In the genomic region with DNA sequence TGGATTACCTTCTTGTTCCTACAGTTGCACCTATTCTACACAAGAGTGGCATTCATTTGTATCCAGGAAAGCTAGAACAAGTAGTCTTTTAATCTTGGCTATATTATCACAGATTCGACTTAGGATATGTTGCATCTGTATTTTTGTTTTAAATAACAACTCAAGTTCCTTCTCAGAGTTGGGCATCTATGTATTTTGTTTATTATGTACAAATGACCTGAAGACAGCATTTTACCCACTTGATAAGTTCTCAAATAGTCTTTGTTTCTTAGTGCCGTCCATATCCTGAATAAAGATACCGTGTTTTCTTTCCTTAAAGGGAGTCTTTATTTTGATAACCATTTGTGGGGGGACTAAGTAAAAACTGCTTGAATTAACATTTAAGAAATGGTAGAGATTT, we compare ENCODE assay signal across 9 cellular contexts. TPM values are rescaled to one million over a fixed set of nuclear protein-coding genes. Genes with fewer than 3 reads are reported as not detected.
DNase-seq lines count a peak whose midpoint lies in the region; ATAC-seq and TF ChIP-seq lines count a peak whose summit lies in the region.
"Had no signal": no experiment of that assay in that cellular context is flagged by ENCODE, and none has a peak within 500 bp of the region (broad histone marks: within the 10 kb centered on the region; RNA-seq: fewer than 3 reads in every experiment).

No MANE protein-coding gene starts in this region.

- peak overlapping the region in 2 of 5 experiments; percentile 90 to 94 for H3K27ac Mint-ChIP-seq in brain
- no peak overlapping the region for H3K27ac Mint-ChIP-seq in CD8-positive, alpha-beta memory T cell

- peaks cover 23% of the 10 kb centered on the region for H3K36me3 Mint-ChIP-seq in brain
- H3K36me3 Mint-ChIP-seq in CD8-positive, alpha-beta memory T cell, result peaks cover 3 to 23% (median 5%) of the 10 kb centered on the region in 3 donors

- H3K36me3 ChIP-seq in HUES64 (ENCODE audit: insufficient read depth, low read length) (peaks cover 14% of the 10 kb centered on the region), lower lobe of right lung (peaks cover 9% of the 10 kb centered on the region), thoracic aorta (peaks cover 8% of the 10 kb centered on the region)
- H3K36me3 ChIP-seq in CD8-positive, alpha-beta memory T cell (ENCODE audit: insufficient read depth, low read length), result no peaks in the 10 kb centered on the region

- WGBS in HUES64, result 95% methylated on average over 3 of the region's 3 CpGs

- H3K27me3 ChIP-seq in HUES64 (ENCODE audit: insufficient read depth, low read length) (peaks cover 33% of the 10 kb centered on the region), lower lobe of right lung (ENCODE audit: low read depth) (no peaks in the 10 kb centered on the region), thoracic aorta (replicated peaks; ENCODE audit: insufficient read depth) (no peaks in the 10 kb centered on the region)
- no peaks in the 10 kb centered on the region for H3K27me3 ChIP-seq in CD8-positive, alpha-beta memory T cell (ENCODE audit: insufficient read depth, low read length, poor library complexity, severe bottlenecking)

- POLR2A ChIA-PET in CD8-positive, alpha-beta memory T cell (lab: Charles Lee), result interaction anchor here (0.5 kb wide), 1 partner anchor 1168 kb away, joined by 7 read pairs; no protein-coding TSS in a partner anchor

- H3K4me3 ChIP-seq in HUES64 (ENCODE audit: low read length) (peak overlapping the region; percentile 89; the same call in 1 of the 2 replicates), lower lobe of right lung (peak overlapping the region; percentile 81), thoracic aorta (peak overlapping the region; percentile 99)
- H3K4me3 ChIP-seq in CD8-positive, alpha-beta memory T cell (ENCODE audit: low read length), result no peak overlapping the region

- no peaks in the 10 kb centered on the region for H3K9me3 Mint-ChIP-seq in brain
- H3K9me3 Mint-ChIP-seq in CD8-positive, alpha-beta memory T cell, result no peaks in the 10 kb centered on the region

- peaks cover 12% of the 10 kb centered on the region for H3K27me3 Mint-ChIP-seq in brain
- peaks cover 2 to 15% of the 10 kb centered on the region in 2 donors for H3K27me3 Mint-ChIP-seq in CD8-positive, alpha-beta memory T cell

- H3K27ac ChIP-seq in HUES64 (ENCODE audit: low read depth, low read length) (no peak overlapping the region), lower lobe of right lung (peak overlapping the region; percentile 5), thoracic aorta (no peak overlapping the region)
- no peak overlapping the region for H3K27ac ChIP-seq in CD8-positive, alpha-beta memory T cell (ENCODE audit: low read depth, low read length)

- ATAC-seq in lower lobe of right lung (no peak), thoracic aorta (ENCODE audit: insufficient number of reproducible peaks, low FRiP score, low read depth) (no peak), GM18502 (IDR thresholded peaks at IDR 0.05; ENCODE audit: poor library complexity, unreplicated experiment) (no peak)

- intact Hi-C loops in lower lobe of right lung (cut with DNase I), result no loop called here

- no peaks in the 10 kb centered on the region for H3K9me3 ChIP-seq in HUES64 (ENCODE audit: insufficient read depth, low read depth, low read length)
- H3K9me3 ChIP-seq in lower lobe of right lung, result no peaks in the 10 kb centered on the region
- no peaks in the 10 kb centered on the region for H3K9me3 ChIP-seq in thoracic aorta
- no peaks in the 10 kb centered on the region for H3K9me3 ChIP-seq in CD8-positive, alpha-beta memory T cell (ENCODE audit: low read length)

- TF ChIP-seq CTCF in brain (conservative IDR thresholded peaks at IDR 0.05) (no peak), lower lobe of right lung (IDR thresholded peaks at IDR 0.05) (no peak), thoracic aorta (IDR thresholded peaks at IDR 0.05) (no peak)

- DNase-seq in lower lobe of right lung (no peak), thoracic aorta (ENCODE audit: low spot score) (no peak), NCI-H2227 (lab: John Stamatoyannopoulos, UW; ENCODE audit: unreplicated experiment) (no peak)
- DNase-seq in CD8-positive, alpha-beta memory T cell, result no peak
- DNase-seq: activated T-cell treated with anti-CD3 and anti-CD28 coated beads, Interleukin-2, amount 50 U/mL, for 48 hours; NCI-H2171 treated with DMSO at 0.1 percent for 48 hours had no signal

- H3K4me1 ChIP-seq in HUES64 (ENCODE audit: insufficient read depth, low read length) (peaks cover 12% of the 10 kb centered on the region), lower lobe of right lung (peaks cover 58% of the 10 kb centered on the region), thoracic aorta (ENCODE audit: control insufficient read depth in 1 of 2, low read depth in 2 of 2) (peaks cover 33 to 53% of the 10 kb centered on the region in 2 donors)
- peaks cover 10% of the 10 kb centered on the region for H3K4me1 ChIP-seq in CD8-positive, alpha-beta memory T cell (ENCODE audit: insufficient read depth, low read length)

- H3K4me1 Mint-ChIP-seq in brain, result peaks cover 53% of the 10 kb centered on the region
- H3K4me1 Mint-ChIP-seq in CD8-positive, alpha-beta memory T cell, result peaks cover 32 to 55% (median 51%) of the 10 kb centered on the region in 3 donors

- H3K4me3 Mint-ChIP-seq in brain, result peak overlapping the region; percentile 92 to 99 (median 97)
- peak overlapping the region in 1 of 7 donors; percentile 4 for H3K4me3 Mint-ChIP-seq in CD8-positive, alpha-beta memory T cell

- CTCF ChIA-PET in CD8-positive, alpha-beta memory T cell (lab: Charles Lee), result interaction anchor here (0.7 kb wide), 1 partner anchor 151 kb away, joined by 3 read pairs; no protein-coding TSS in a partner anchor

- no peak overlapping the region for H3K9ac ChIP-seq in HUES64 (ENCODE audit: low read depth, low read length)

RNA-seq across cellular contexts. Expression of a gene that starts 2.9 kb away (rescaled TPM):
- 15.1 TPM for polyA plus RNA-seq in HUES64 (2013, experiment 1 of 2)
- polyA plus RNA-seq in HUES64 (2013, experiment 2 of 2), result 35.0 TPM
- 14.7 TPM for polyA plus RNA-seq in brain (ENCODE audit: insufficient read depth, low read depth, low replicate concordance)
- 190 TPM for total RNA-seq in lower lobe of right lung
- 100 to 1,000 TPM; 102 to 121 TPM for total RNA-seq in thoracic aorta
- 10 to 100 TPM; 51.8 to 58.4 TPM for total RNA-seq in CD8-positive, alpha-beta memory T cell
- 3.4 TPM for polyA plus RNA-seq in CD8-positive, alpha-beta memory T cell
